14 cellular contexts compared by ENCODE assay signal in genomic region chr5:171407234-171407633, GRCh38. TPM values are rescaled to one million over a fixed set of nuclear protein-coding genes. Genes with fewer than 3 reads are reported as not detected.
"Had no signal": no experiment of that assay in that cellular context is flagged by ENCODE, and none has a peak within 500 bp of the region (broad histone marks: within the 10 kb centered on the region; RNA-seq: fewer than 3 reads in every experiment).

No MANE protein-coding gene starts in this region.

- DNase-seq: activated naive CD4-positive, alpha-beta T cell treated with anti-CD3 and anti-CD28 coated beads, Interleukin-2, amount 50 U/mL, for 16 hours; anterior cingulate cortex; foreskin melanocyte; heart left ventricle; left colon; mammary epithelial cell; ovary; stimulated activated CD4-positive, alpha-beta T cell treated with anti-CD3 and anti-CD28 coated beads, Interleukin-4, amount 100 ng/mL, for 1 hour; stimulated activated CD8-positive, alpha-beta memory T cell treated with anti-CD3 and anti-CD28 coated beads, Interleukin-4, amount 100 ng/mL, for 48 hours; stimulated activated naive CD8-positive, alpha-beta T cell treated with anti-CD3 and anti-CD28 coated beads, Interleukin-15, Interleukin-2, amounts not matched to agents 100 U/mL and 50 U/mL, for 24 hours had no signal

- H3K4me3 ChIP-seq: heart left ventricle, ovary, thoracic aorta had no signal

- H3K9me3 ChIP-seq: heart left ventricle, ovary, thoracic aorta had no signal

- FAIRE-seq: bronchial epithelial cell had no signal

- H3K27me3 ChIP-seq: heart left ventricle, ovary had no signal

- ATAC-seq: activated CD4-positive, CD25-positive, alpha-beta regulatory T cell treated with anti-CD3 and anti-CD28 coated beads, Interleukin-2, amount 50 U/mL, for 24 hours; heart left ventricle; left colon; SK-N-SH treated with all-trans-retinoic acid at 6 μM for 48 hours; stimulated activated naive CD8-positive, alpha-beta T cell treated with anti-CD3 and anti-CD28 coated beads, Interleukin-15, Interleukin-2, amounts not matched to agents 100 U/mL and 50 U/mL, for 24 hours had no signal

- H3K36me3 ChIP-seq: ovary had no signal

RNA-seq across cellular contexts. Expression of gene FGF18, which starts 12.2 kb away (rescaled TPM):
- total RNA-seq: bronchial epithelial cell had no signal
